In genomic region chr5:22846686-22847085, GRCh38 we compare ENCODE assay signal across 27 cellular contexts. TPM values are rescaled to one million over a fixed set of nuclear protein-coding genes. Genes with fewer than 3 reads are reported as not detected.
"Had no signal": no experiment of that assay in that cellular context is flagged by ENCODE, and none has a peak within 500 bp of the region (broad histone marks: within the 10 kb centered on the region; RNA-seq: fewer than 3 reads in every experiment).

No MANE protein-coding gene starts in this region.

- H3K36me3 ChIP-seq: stomach, suprapubic skin, thoracic aorta, thyroid gland, tibial artery, tibial nerve, transverse colon, upper lobe of left lung, upper lobe of right lung, uterus, vagina had no signal

- H3K4me1 ChIP-seq: stomach, suprapubic skin, testis, thyroid gland, tibial artery, tibial nerve, transverse colon, upper lobe of left lung, upper lobe of right lung, uterus, vagina had no signal

- H3K27ac ChIP-seq: stomach, suprapubic skin, testis, thoracic aorta, thyroid gland, tibial artery, tibial nerve, transverse colon, upper lobe of left lung, upper lobe of right lung, uterus, vagina had no signal

- DNase-seq: stimulated activated CD4-positive, alpha-beta T cell treated with anti-CD3 and anti-CD28 coated beads, Interleukin-2, amount 100 ng/mL, for 48 hours; stimulated activated CD4-positive, alpha-beta T cell treated with anti-CD3 and anti-CD28 coated beads, Interleukin-4, amount 100 ng/mL, for 1 hour; stimulated activated CD4-positive, alpha-beta T cell treated with anti-CD3 and anti-CD28 coated beads, Interleukin-4, amount 100 ng/mL, for 24 hours; stimulated activated CD4-positive, alpha-beta T cell treated with anti-CD3 and anti-CD28 coated beads, Interleukin-4, amount 100 ng/mL, for 4 hours; stimulated activated CD8-positive, alpha-beta memory T cell treated with anti-CD3 and anti-CD28 coated beads, Interleukin-4, amount 100 ng/mL, for 48 hours; stimulated activated naive B cell treated with anti-CD40 and anti-IgM and Interleukin-4, amounts not matched to agents 10 μg/mL and 1 μg/mL and 100 μg/mL, for 72 hours; stimulated activated naive CD4-positive, alpha-beta T cell; stimulated activated naive CD4-positive, alpha-beta T cell treated with Interleukin-2 at 50 U/mL for 16 hours; stimulated activated naive CD8-positive, alpha-beta T cell treated with anti-CD3 and anti-CD28 coated beads, Interleukin-15, amount 100 ng/mL, for 72 hours; stimulated activated naive CD8-positive, alpha-beta T cell treated with anti-CD3 and anti-CD28 coated beads, Interleukin-15, Interleukin-2, amounts not matched to agents 100 U/mL and 50 U/mL, for 24 hours; stomach; substantia nigra; testis; thyroid gland; tibial artery; transverse colon; trophoblast cell; upper lobe of left lung; upper lobe of right lung; uterus had no signal

- H3K9me3 ChIP-seq: stomach, suprapubic skin, testis, thoracic aorta, thyroid gland, tibial artery, tibial nerve, transverse colon, upper lobe of left lung, upper lobe of right lung, uterus, vagina had no signal

- ATAC-seq: stimulated activated effector memory CD8-positive, alpha-beta T cell treated with anti-CD3 and anti-CD28 coated beads, Interleukin-12 subunit alpha, Interleukin-12 subunit beta, amount 100 ng/mL, for 72 hours; stimulated activated memory B cell treated with anti-CD40 and anti-IgM and Interleukin-4, amounts not matched to agents 10 μg/mL and 1 μg/mL and 100 μg/mL, for 72 hours; stimulated activated naive B cell treated with anti-CD40 and anti-IgM and Interleukin-4, amounts not matched to agents 10 μg/mL and 1 μg/mL and 100 μg/mL, for 72 hours; stimulated activated naive CD8-positive, alpha-beta T cell treated with anti-CD3 and anti-CD28 coated beads, Interleukin-15, amount 100 ng/mL, for 72 hours; stimulated activated naive CD8-positive, alpha-beta T cell treated with anti-CD3 and anti-CD28 coated beads, Interleukin-15, Interleukin-2, amounts not matched to agents 100 U/mL and 50 U/mL, for 24 hours; upper lobe of right lung had no signal

- H3K4me3 ChIP-seq: stomach, suprapubic skin, testis, thoracic aorta, thyroid gland, tibial artery, tibial nerve, transverse colon, upper lobe of left lung, upper lobe of right lung, uterus, vagina had no signal

- H3K27me3 ChIP-seq: stomach, testis, thyroid gland, tibial artery, tibial nerve, upper lobe of left lung, upper lobe of right lung, vagina had no signal

- FAIRE-seq: urothelium cell line had no signal

RNA-seq across cellular contexts. Expression of gene CDH12, which starts 6.5 kb away (rescaled TPM):
- total RNA-seq: thoracic aorta, thyroid gland, upper lobe of right lung, vagina had no signal
